Comparison of ENCODE assay signal across 11 cellular contexts in genomic region chr1:94658221-94658620, GRCh38.
DNase-seq lines count a peak whose midpoint lies in the region; ATAC-seq and TF ChIP-seq lines count a peak whose summit lies in the region.
"Had no signal": no experiment of that assay in that cellular context is flagged by ENCODE, and none has a peak within 500 bp of the region (broad histone marks: within the 10 kb centered on the region; RNA-seq: fewer than 3 reads in every experiment).

No MANE protein-coding gene starts in this region.

- 79% methylated on average over 3 of the region's 3 CpGs for WGBS in HUES64
- 40% methylated on average over 3 of the region's 3 CpGs for WGBS in liver

- H3K4me1 ChIP-seq in HUES64 (ENCODE audit: insufficient read depth, low read length) (peaks cover 56% of the 10 kb centered on the region), liver (ENCODE audit: control insufficient read depth in 4 of 4, insufficient read depth in 4 of 4, low read length in 3 of 4) (peaks cover 0 to 3% (median 0%) of the 10 kb centered on the region in 4 donors)

- no peak overlapping the region for H3K4me3 Mint-ChIP-seq in glutamatergic neuron (ENCODE audit: unreplicated experiment)

- no peak for ATAC-seq in HG02938 (IDR thresholded peaks at IDR 0.05; ENCODE audit: unreplicated experiment)

- TF ChIP-seq CTCF in liver (IDR thresholded peaks at IDR 0.05; ENCODE audit: low read depth, low read length, missing input control) (no peak), glutamatergic neuron (IDR thresholded peaks at IDR 0.05; ENCODE audit: partially characterized antibody, unreplicated experiment) (no peak)

- H3K9ac ChIP-seq in HUES64 (ENCODE audit: low read depth, low read length): peak overlapping the region; percentile 49
- no peak overlapping the region for H3K9ac ChIP-seq in liver (ENCODE audit: low read depth in 1 of 2, low read length in 2 of 2)

- H3K9me3 Mint-ChIP-seq in glutamatergic neuron (ENCODE audit: unreplicated experiment): peaks cover 2% of the 10 kb centered on the region

- peak overlapping the region; percentile 87 for H3K27ac ChIP-seq in HUES64 (ENCODE audit: low read depth, low read length)
- peak overlapping the region; percentile 96 for H3K27ac ChIP-seq in epithelial cell of prostate
- H3K27ac ChIP-seq in liver (ENCODE audit: low read depth in 1 of 2, low read length in 2 of 2): no peak overlapping the region

- peak in 1 of 2 donors; percentile 39 for TF ChIP-seq RAD21 in liver (IDR thresholded peaks at IDR 0.05)

- no peaks in the 10 kb centered on the region for H3K36me3 ChIP-seq in HUES64 (ENCODE audit: insufficient read depth, low read length)
- no peaks in the 10 kb centered on the region for H3K36me3 ChIP-seq in liver (ENCODE audit: control insufficient read depth in 4 of 4, insufficient read depth in 3 of 4, low read depth in 1 of 4, low read length in 3 of 4)
- H3K36me3 ChIP-seq: adrenal gland had no signal

- H3K9me3 ChIP-seq in HUES64 (ENCODE audit: insufficient read depth, low read depth, low read length): no peaks in the 10 kb centered on the region
- no peaks in the 10 kb centered on the region for H3K9me3 ChIP-seq in liver (ENCODE audit: control insufficient read depth in 4 of 4, low read length in 3 of 4)
- H3K9me3 ChIP-seq: adrenal gland had no signal

- peaks cover 16% of the 10 kb centered on the region for H3K4me1 Mint-ChIP-seq in glutamatergic neuron (ENCODE audit: low read depth, unreplicated experiment)

- DNase-seq in A172 (ENCODE audit: low spot score): peak; percentile 58
- DNase-seq in epithelial cell of prostate (ENCODE audit: low read depth, low spot score): no peak
- DNase-seq in DMS114 treated with DMSO at 0.1 percent for 48 hours (lab: John Stamatoyannopoulos, UW; ENCODE audit: unreplicated experiment): no peak
- DNase-seq in glutamatergic neuron: no peak
- no peak for DNase-seq in NCI-H2107 treated with DMSO at 0.1 percent for 48 hours (lab: John Stamatoyannopoulos, UW; ENCODE audit: unreplicated experiment)
- DNase-seq: H7, NCI-H1092 treated with DMSO at 0.1 percent for 48 hours had no signal

- no peaks in the 10 kb centered on the region for H3K27me3 ChIP-seq in HUES64 (ENCODE audit: insufficient read depth, low read length)
- no peaks in the 10 kb centered on the region for H3K27me3 ChIP-seq in liver (ENCODE audit: control insufficient read depth in 4 of 4, insufficient read depth in 4 of 4, low read length in 3 of 4)
- H3K27me3 ChIP-seq: adrenal gland had no signal

- no peak overlapping the region for H3K27ac Mint-ChIP-seq in glutamatergic neuron (ENCODE audit: unreplicated experiment)

- H3K36me3 Mint-ChIP-seq in glutamatergic neuron (ENCODE audit: unreplicated experiment): no peaks in the 10 kb centered on the region

- peaks cover 6% of the 10 kb centered on the region for H3K27me3 Mint-ChIP-seq in glutamatergic neuron (ENCODE audit: unreplicated experiment)

- H3K4me3 ChIP-seq in HUES64 (ENCODE audit: low read length): no peak overlapping the region
- H3K4me3 ChIP-seq in liver (ENCODE audit: low read depth in 1 of 3, low read length in 3 of 3): no peak overlapping the region
- H3K4me3 ChIP-seq: adrenal gland had no signal

TF ChIP-seq in liver, 16 proteins besides CTCF, POLR2A, EP300 and RAD21:
- TF ChIP-seq, protein P1, sequence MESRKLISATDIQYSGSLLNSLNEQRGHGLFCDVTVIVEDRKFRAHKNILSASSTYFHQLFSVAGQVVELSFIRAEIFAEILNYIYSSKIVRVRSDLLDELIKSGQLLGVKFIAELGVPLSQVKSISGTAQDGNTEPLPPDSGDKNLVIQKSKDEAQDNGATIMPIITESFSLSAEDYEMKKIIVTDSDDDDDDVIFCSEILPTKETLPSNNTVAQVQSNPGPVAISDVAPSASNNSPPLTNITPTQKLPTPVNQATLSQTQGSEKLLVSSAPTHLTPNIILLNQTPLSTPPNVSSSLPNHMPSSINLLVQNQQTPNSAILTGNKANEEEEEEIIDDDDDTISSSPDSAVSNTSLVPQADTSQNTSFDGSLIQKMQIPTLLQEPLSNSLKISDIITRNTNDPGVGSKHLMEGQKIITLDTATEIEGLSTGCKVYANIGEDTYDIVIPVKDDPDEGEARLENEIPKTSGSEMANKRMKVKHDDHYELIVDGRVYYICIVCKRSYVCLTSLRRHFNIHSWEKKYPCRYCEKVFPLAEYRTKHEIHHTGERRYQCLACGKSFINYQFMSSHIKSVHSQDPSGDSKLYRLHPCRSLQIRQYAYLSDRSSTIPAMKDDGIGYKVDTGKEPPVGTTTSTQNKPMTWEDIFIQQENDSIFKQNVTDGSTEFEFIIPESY (IDR thresholded peaks at IDR 0.05): no peak
- peak; percentile 22 to 33 for TF ChIP-seq HNF4A (conservative IDR thresholded peaks at IDR 0.05)
- peak in 1 of 2 donors; percentile 7 for TF ChIP-seq RXRA (IDR thresholded peaks at IDR 0.05)
- TF ChIP-seq SP1 (IDR thresholded peaks at IDR 0.05): peak; percentile 28
- TF ChIP-seq NR2F2 (IDR thresholded peaks at IDR 0.05): peak; percentile 69
TF ChIP-seq in liver: peak in this region for 4.

Comparison
In these comparisons a context has a peak if more than half of its experiments do, and no peak if none do; other contexts are left out.
1. H3K27ac ChIP-seq: peak in HUES64 (single experiment) and epithelial cell of prostate (single experiment); none in liver (0 of 2).